In genomic region chr6:88497412-88497811, GRCh38 we compare ENCODE assay signal across 1 cellular context.
TF ChIP-seq lines count a peak whose summit lies in the region.

No MANE protein-coding gene starts in this region.

TF ChIP-seq in GM12878, 131 proteins besides CTCF, POLR2A, EP300 and RAD21 (continued from another document):
- TF ChIP-seq ZBTB33 (IDR thresholded peaks at IDR 0.05), result peak; percentile 97
TF ChIP-seq in GM12878: peak in this region for 3; not testable (repeated sequence) for 128.
